In the genomic region with DNA sequence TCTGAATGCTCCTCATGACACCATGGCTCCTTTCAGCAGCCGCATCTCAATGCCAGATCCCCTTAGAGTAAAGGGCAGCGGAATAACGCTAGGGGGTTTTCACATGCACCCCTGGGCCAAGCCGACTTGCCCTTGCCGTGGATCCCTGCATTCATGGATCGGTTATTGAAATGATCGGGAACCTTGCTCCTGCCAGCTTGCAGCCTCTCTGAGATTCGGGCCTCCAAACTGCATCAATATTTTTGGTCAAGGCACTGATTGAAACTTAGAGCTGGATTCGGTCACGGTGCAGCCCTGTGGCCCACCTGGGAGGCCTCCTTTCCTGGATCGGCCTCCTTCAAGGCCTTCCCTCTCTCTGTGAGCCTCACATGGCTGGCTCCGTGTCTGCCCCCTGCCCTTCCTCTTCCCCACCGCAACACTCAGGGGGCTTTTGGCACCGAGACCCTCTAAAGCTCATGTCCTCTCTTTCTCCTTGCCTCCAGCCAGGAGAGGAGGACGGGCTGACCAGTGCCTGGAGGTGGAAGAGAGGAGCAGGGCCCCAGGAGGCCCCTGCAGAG, we compare ENCODE assay signal across 13 cellular contexts. TPM values are rescaled to one million over a fixed set of nuclear protein-coding genes. Genes with fewer than 3 reads are reported as not detected.
A peak's percentile ranks its signal among the peaks of the same experiment; 100 is the strongest.
DNase-seq lines count a peak whose midpoint lies in the region; ATAC-seq, FAIRE-seq and TF ChIP-seq lines count a peak whose summit lies in the region.
"Had no signal": no experiment of that assay in that cellular context is flagged by ENCODE, and none has a peak within 500 bp of the region (broad histone marks: within the 10 kb centered on the region; RNA-seq: fewer than 3 reads in every experiment).

No MANE protein-coding gene starts in this region.

- H3K27ac Mint-ChIP-seq in T-helper 2 cell treated with Interferon-gamma antibody and Interleukin-4, amounts not matched to agents 5 μg/mL and 100 μg/mL, for 36 hours: peak overlapping the region; percentile 93
- H3K27ac Mint-ChIP-seq in activated CD4-positive, alpha-beta memory T cell treated with anti-CD3 and anti-CD28 coated beads for 36 hours: peak overlapping the region; percentile 97

- no peak overlapping the region for H3K27ac ChIP-seq in kidney (ENCODE audit: low read depth in 2 of 2, low read length in 2 of 2)
- peak overlapping the region; percentile 31 for H3K27ac ChIP-seq in stomach smooth muscle (ENCODE audit: low read length)
- H3K27ac ChIP-seq in GM23248: no peak overlapping the region

- intact Hi-C loops in activated CD4-positive, alpha-beta memory T cell treated with anti-CD3 and anti-CD28 coated beads for 36 hours (cut with micrococcal nuclease): loop anchor here (1.0 kb wide), 2 partner anchors 8 to 9 kb away; a partner anchor contains a TSS
- intact Hi-C loops in kidney (cut with DNase I): no loop called here

- peak overlapping the region; percentile 98 for H3K4me3 Mint-ChIP-seq in T-helper 2 cell treated with Interferon-gamma antibody and Interleukin-4, amounts not matched to agents 5 μg/mL and 100 μg/mL, for 36 hours
- H3K4me3 Mint-ChIP-seq in activated CD4-positive, alpha-beta memory T cell treated with anti-CD3 and anti-CD28 coated beads for 36 hours: peak overlapping the region; percentile 98

- H3K9ac ChIP-seq in kidney (ENCODE audit: low read length in 2 of 2) (no peak overlapping the region), stomach smooth muscle (ENCODE audit: low read length in 2 of 2) (no peak overlapping the region), GM23248 (no peak overlapping the region)

- in situ Hi-C loops in GM23248 (cut with MboI): no loop called here

- H3K9me3 Mint-ChIP-seq in T-helper 2 cell treated with Interferon-gamma antibody and Interleukin-4, amounts not matched to agents 5 μg/mL and 100 μg/mL, for 36 hours: no peaks in the 10 kb centered on the region
- no peaks in the 10 kb centered on the region for H3K9me3 Mint-ChIP-seq in activated CD4-positive, alpha-beta memory T cell treated with anti-CD3 and anti-CD28 coated beads for 36 hours

- H4K20me1 ChIP-seq in GM23248 (ENCODE audit: insufficient read depth): no peaks in the 10 kb centered on the region

- no peaks in the 10 kb centered on the region for H3K9me3 ChIP-seq in kidney (ENCODE audit: control insufficient read depth in 1 of 2, low read length in 2 of 2)
- H3K9me3 ChIP-seq in stomach smooth muscle (ENCODE audit: control insufficient read depth in 2 of 2, low read length in 2 of 2): no peaks in the 10 kb centered on the region
- H3K9me3 ChIP-seq in GM23248 (ENCODE audit: low read depth): no peaks in the 10 kb centered on the region

- no peak for TF ChIP-seq CTCF in kidney (IDR thresholded peaks at IDR 0.05; ENCODE audit: borderline replicate concordance, extremely low read depth, insufficient read depth)

- H3K27me3 Mint-ChIP-seq in T-helper 2 cell treated with Interferon-gamma antibody and Interleukin-4, amounts not matched to agents 5 μg/mL and 100 μg/mL, for 36 hours (ENCODE audit: low read depth): no peaks in the 10 kb centered on the region
- H3K27me3 Mint-ChIP-seq in activated CD4-positive, alpha-beta memory T cell treated with anti-CD3 and anti-CD28 coated beads for 36 hours: no peaks in the 10 kb centered on the region

- no peaks in the 10 kb centered on the region for H3K27me3 ChIP-seq in stomach smooth muscle (ENCODE audit: control insufficient read depth in 1 of 2, insufficient read depth in 2 of 2, low read length in 2 of 2)
- H3K27me3 ChIP-seq in GM23248 (replicated peaks; ENCODE audit: insufficient read depth): no peaks in the 10 kb centered on the region

- CTCF ChIA-PET in activated CD4-positive, alpha-beta memory T cell treated with anti-CD3 and anti-CD28 coated beads for 36 hours (lab: Charles Lee): interaction anchor here (0.8 to 15.9 kb wide), 9 partner anchors 7 to 155 kb away, joined by 3 to 586 read pairs (median 5); a partner anchor contains a TSS

- no peaks in the 10 kb centered on the region for H3K79me2 ChIP-seq in GM23248 (ENCODE audit: insufficient read depth)

- no peak for DNase-seq in T-helper 2 cell treated with Interferon-gamma antibody and Interleukin-4, amounts not matched to agents 5 μg/mL and 100 μg/mL, for 36 hours (ENCODE audit: low spot score)
- DNase-seq in T-helper 2 cell: no peak
- peak; percentile 44 for DNase-seq in activated CD4-positive, alpha-beta memory T cell treated with anti-CD3 and anti-CD28 coated beads for 36 hours
- DNase-seq in kidney: peak; percentile 22
- no peak for DNase-seq in GM23248
- DNase-seq in DMS153 treated with DMSO at 0.1 percent for 48 hours (lab: John Stamatoyannopoulos, UW; ENCODE audit: unreplicated experiment): no peak
- DNase-seq: cerebellar nuclear complex had no signal

- no peaks in the 10 kb centered on the region for H3F3A ChIP-seq in GM23248 (ENCODE audit: insufficient read depth)

- H3K4me3 ChIP-seq in kidney (ENCODE audit: low read length in 2 of 2) (no peak overlapping the region), stomach smooth muscle (ENCODE audit: low read length in 2 of 2) (peak overlapping the region in 1 of 2 donors; percentile 49), GM23248 (no peak overlapping the region)

- H3K36me3 ChIP-seq in kidney (ENCODE audit: control insufficient read depth in 1 of 2, insufficient read depth in 2 of 2, low read length in 2 of 2) (peaks cover 0 to 3% of the 10 kb centered on the region in 2 donors), stomach smooth muscle (ENCODE audit: control insufficient read depth in 2 of 2, insufficient read depth in 2 of 2, low read length in 2 of 2) (no peaks in the 10 kb centered on the region), GM23248 (ENCODE audit: low read depth) (no peaks in the 10 kb centered on the region)

- FAIRE-seq in kidney (lab: Jason Lieb, UNC): no peak
- FAIRE-seq: A204.1 had no signal

- H3K9me2 ChIP-seq in GM23248 (ENCODE audit: insufficient read depth): no peaks in the 10 kb centered on the region

- H3K4me1 ChIP-seq in kidney (ENCODE audit: control insufficient read depth in 1 of 2, insufficient read depth in 1 of 2, low read depth in 1 of 2, low read length in 2 of 2) (peaks cover 0 to 4% of the 10 kb centered on the region in 2 donors), stomach smooth muscle (ENCODE audit: control insufficient read depth, insufficient read depth, low read length) (peaks cover 6% of the 10 kb centered on the region), GM23248 (ENCODE audit: insufficient read depth) (no peaks in the 10 kb centered on the region)

- WGBS in GM23248 (ENCODE audit: low coverage in 1 of 2, low lambda C conversion rate in 2 of 2, missing lambda C conversion rate in 2 of 2), 2 experiments: 91% methylated on average over 15 of the region's 15 CpGs

- no peak overlapping the region for H3K4me2 ChIP-seq in GM23248 (ENCODE audit: unreplicated experiment)

- ATAC-seq in HG02642 (IDR thresholded peaks at IDR 0.05; ENCODE audit: poor library complexity, unreplicated experiment): no peak

- POLR2A ChIA-PET in activated CD4-positive, alpha-beta memory T cell treated with anti-CD3 and anti-CD28 coated beads for 36 hours (lab: Charles Lee): interaction anchor here (0.7 to 11.8 kb wide), 5 partner anchors 7 to 29 kb away, joined by 3 to 507 read pairs (median 19); a partner anchor contains a TSS

- peaks cover 57% of the 10 kb centered on the region for H3K36me3 Mint-ChIP-seq in T-helper 2 cell treated with Interferon-gamma antibody and Interleukin-4, amounts not matched to agents 5 μg/mL and 100 μg/mL, for 36 hours (ENCODE audit: low read depth)
- peaks cover 61% of the 10 kb centered on the region for H3K36me3 Mint-ChIP-seq in activated CD4-positive, alpha-beta memory T cell treated with anti-CD3 and anti-CD28 coated beads for 36 hours

- H3K4me1 Mint-ChIP-seq in T-helper 2 cell treated with Interferon-gamma antibody and Interleukin-4, amounts not matched to agents 5 μg/mL and 100 μg/mL, for 36 hours (ENCODE audit: low read depth): peaks cover 66% of the 10 kb centered on the region
- peaks cover 70% of the 10 kb centered on the region for H3K4me1 Mint-ChIP-seq in activated CD4-positive, alpha-beta memory T cell treated with anti-CD3 and anti-CD28 coated beads for 36 hours (ENCODE audit: low read depth)

- H2AFZ ChIP-seq in GM23248: no peak overlapping the region

RNA-seq across cellular contexts. Expression of a gene that starts 1.8 kb away (rescaled TPM):
- total RNA-seq in activated CD4-positive, alpha-beta memory T cell treated with anti-CD3 and anti-CD28 coated beads for 36 hours: 100 to 1,000 TPM; 321 to 324 TPM
- total RNA-seq in kidney: 70.8 TPM
- 38.0 TPM for polyA plus RNA-seq in kidney (ENCODE audit: insufficient read depth, low read depth, low replicate concordance)
- not detected in 2 replicates for total RNA-seq in GM23248 (2014; rRNA removed; shearing (Covaris generic))
- polyA plus RNA-seq in GM23248 (2016; fragmentation: Nextera tagmentation; extraction: Ambion mirVana): 0.21 and 0.35 TPM in 2 replicates

RNA-seq across cellular contexts. Expression of a gene that starts 9.1 kb away (rescaled TPM):
- 100 to 1,000 TPM; 257 to 272 TPM for total RNA-seq in activated CD4-positive, alpha-beta memory T cell treated with anti-CD3 and anti-CD28 coated beads for 36 hours
- total RNA-seq in kidney: 175 TPM
- polyA plus RNA-seq in kidney (ENCODE audit: insufficient read depth, low read depth, low replicate concordance): 336 TPM
- total RNA-seq in GM23248 (2014; rRNA removed; shearing (Covaris generic)): 261 and 264 TPM in 2 replicates
- 247 and 257 TPM in 2 replicates for polyA plus RNA-seq in GM23248 (2016; fragmentation: Nextera tagmentation; extraction: Ambion mirVana)

RNA-seq across cellular contexts. Expression of a gene that starts 9.3 kb away (rescaled TPM):
- not detected for total RNA-seq in activated CD4-positive, alpha-beta memory T cell treated with anti-CD3 and anti-CD28 coated beads for 36 hours
- total RNA-seq in kidney: not detected
- polyA plus RNA-seq in kidney (ENCODE audit: insufficient read depth, low read depth, low replicate concordance): not detected
- not detected in 2 replicates for total RNA-seq in GM23248 (2014; rRNA removed; shearing (Covaris generic))
- not detected in 2 replicates for polyA plus RNA-seq in GM23248 (2016; fragmentation: Nextera tagmentation; extraction: Ambion mirVana)
- total RNA-seq: left colon; M059J; T-helper 1 cell treated with Interleukin-12 subunit alpha and Interleukin-12 subunit beta and Interleukin-4 antibody, amounts not matched to agents 30 ng/mL and 1 ng/mL, for 36 hours had no signal

RNA-seq across cellular contexts. Expression of a gene that starts 17.5 kb away (rescaled TPM):
- total RNA-seq in activated CD4-positive, alpha-beta memory T cell treated with anti-CD3 and anti-CD28 coated beads for 36 hours: 100 to 1,000 TPM; 334 to 346 TPM
- total RNA-seq in kidney: 141 TPM
- 222 TPM for polyA plus RNA-seq in kidney (ENCODE audit: insufficient read depth, low read depth, low replicate concordance)
- 212 and 221 TPM in 2 replicates for total RNA-seq in GM23248 (2014; rRNA removed; shearing (Covaris generic))
- 130 and 137 TPM in 2 replicates for polyA plus RNA-seq in GM23248 (2016; fragmentation: Nextera tagmentation; extraction: Ambion mirVana)

RNA-seq across cellular contexts. Expression of a gene that starts 17.8 kb away (rescaled TPM):
- total RNA-seq in activated CD4-positive, alpha-beta memory T cell treated with anti-CD3 and anti-CD28 coated beads for 36 hours: 10 to 100 TPM; 76.5 to 81.5 TPM
- 50.3 TPM for total RNA-seq in kidney
- polyA plus RNA-seq in kidney (ENCODE audit: insufficient read depth, low read depth, low replicate concordance) (74.3 TPM), GM23248 (2016; fragmentation: Nextera tagmentation; extraction: Ambion mirVana) (68.6 and 72.1 TPM in 2 replicates)
- total RNA-seq in GM23248 (2014; rRNA removed; shearing (Covaris generic)): 25.9 and 39.2 TPM in 2 replicates

Comparison
In these comparisons a context has a peak if more than half of its experiments do, and no peak if none do; other contexts are left out.
1. DNase-seq: peak in activated CD4-positive, alpha-beta memory T cell treated with anti-CD3 and anti-CD28 coated beads for 36 hours (single experiment) and kidney (single experiment); none in T-helper 2 cell treated with Interferon-gamma antibody and Interleukin-4, amounts not matched to agents 5 μg/mL and 100 μg/mL, for 36 hours (single experiment), T-helper 2 cell (0 of 5), GM23248 (single experiment) and DMS153 treated with DMSO at 0.1 percent for 48 hours (single experiment).
2. RNA of a gene that starts 1.8 kb away (total RNA-seq): 321 to 324 TPM in activated CD4-positive, alpha-beta memory T cell treated with anti-CD3 and anti-CD28 coated beads for 36 hours and 70.8 TPM in kidney (single experiment); not detected in GM23248; every median in the first group is over 10 times any median in the second.